1 cellular context compared by ENCODE assay signal in the genomic region with DNA sequence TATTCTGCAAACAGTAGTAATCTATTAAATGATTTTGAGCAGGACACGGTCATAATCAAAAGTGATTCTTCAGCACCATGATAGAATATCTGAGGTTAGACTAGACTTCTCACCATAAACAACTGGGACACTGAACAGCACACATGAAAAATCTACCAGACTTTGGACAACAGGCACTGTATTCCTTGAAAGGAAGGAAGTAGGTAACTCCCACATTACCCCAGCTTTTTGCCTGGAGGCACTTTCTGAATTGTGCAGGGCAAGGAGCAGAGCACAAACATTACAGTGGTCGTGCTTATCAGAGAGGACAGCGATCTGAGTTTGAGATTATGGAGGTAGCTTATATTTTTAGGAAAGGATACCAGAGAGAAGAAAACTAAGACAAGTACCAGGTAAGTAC.
TF ChIP-seq lines count a peak whose summit lies in the region.

No MANE protein-coding gene starts in this region.

TF ChIP-seq in K562, 482 proteins besides CTCF, POLR2A, EP300 and RAD21:
- TF ChIP-seq MTA3 (IDR thresholded peaks at IDR 0.05; ENCODE audit: borderline replicate concordance) (no peak), CBFB (CRISPR knock-in tag; IDR thresholded peaks at IDR 0.05) (no peak), ZEB2 (IDR thresholded peaks at IDR 0.05) (no peak), GABPA (tag; conservative IDR thresholded peaks at IDR 0.05; ENCODE audit: low read depth) (0 out of 2 replicates have a peak, but pooled peaks have one; percentile 15), ARHGAP35 (IDR thresholded peaks at IDR 0.05; ENCODE audit: partially characterized antibody) (no peak), SRSF1 (IDR thresholded peaks at IDR 0.05; ENCODE audit: low read depth, low read length) (no peak), MXI1 (IDR thresholded peaks at IDR 0.05; ENCODE audit: low read depth, low read length) (no peak), HDAC2 (IDR thresholded peaks at IDR 0.05) (no peak), CCNT2 (IDR thresholded peaks at IDR 0.05; ENCODE audit: borderline replicate concordance, extremely low read depth, insufficient read length, low read depth, low read length) (no peak), SPI1 (IDR thresholded peaks at IDR 0.05; ENCODE audit: borderline replicate concordance, low read depth, low read length) (0 out of 2 replicates have a peak, but pooled peaks have one; percentile 3), RBM14 (IDR thresholded peaks at IDR 0.05; ENCODE audit: borderline replicate concordance, insufficient read depth, low read depth, low read length) (no peak), POLR3G (IDR thresholded peaks at IDR 0.05; ENCODE audit: extremely low read depth, insufficient read length, insufficient replicate concordance) (no peak)
- TF ChIP-seq, protein P1, sequence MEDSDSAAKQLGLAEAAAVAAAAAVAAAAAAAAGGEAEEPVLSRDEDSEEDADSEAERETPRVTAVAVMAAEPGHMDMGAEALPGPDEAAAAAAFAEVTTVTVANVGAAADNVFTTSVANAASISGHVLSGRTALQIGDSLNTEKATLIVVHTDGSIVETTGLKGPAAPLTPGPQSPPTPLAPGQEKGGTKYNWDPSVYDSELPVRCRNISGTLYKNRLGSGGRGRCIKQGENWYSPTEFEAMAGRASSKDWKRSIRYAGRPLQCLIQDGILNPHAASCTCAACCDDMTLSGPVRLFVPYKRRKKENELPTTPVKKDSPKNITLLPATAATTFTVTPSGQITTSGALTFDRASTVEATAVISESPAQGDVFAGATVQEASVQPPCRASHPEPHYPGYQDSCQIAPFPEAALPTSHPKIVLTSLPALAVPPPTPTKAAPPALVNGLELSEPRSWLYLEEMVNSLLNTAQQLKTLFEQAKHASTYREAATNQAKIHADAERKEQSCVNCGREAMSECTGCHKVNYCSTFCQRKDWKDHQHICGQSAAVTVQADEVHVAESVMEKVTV (CRISPR knock-in tag; IDR thresholded peaks at IDR 0.05), result no peak
- TF ChIP-seq, protein P2, sequence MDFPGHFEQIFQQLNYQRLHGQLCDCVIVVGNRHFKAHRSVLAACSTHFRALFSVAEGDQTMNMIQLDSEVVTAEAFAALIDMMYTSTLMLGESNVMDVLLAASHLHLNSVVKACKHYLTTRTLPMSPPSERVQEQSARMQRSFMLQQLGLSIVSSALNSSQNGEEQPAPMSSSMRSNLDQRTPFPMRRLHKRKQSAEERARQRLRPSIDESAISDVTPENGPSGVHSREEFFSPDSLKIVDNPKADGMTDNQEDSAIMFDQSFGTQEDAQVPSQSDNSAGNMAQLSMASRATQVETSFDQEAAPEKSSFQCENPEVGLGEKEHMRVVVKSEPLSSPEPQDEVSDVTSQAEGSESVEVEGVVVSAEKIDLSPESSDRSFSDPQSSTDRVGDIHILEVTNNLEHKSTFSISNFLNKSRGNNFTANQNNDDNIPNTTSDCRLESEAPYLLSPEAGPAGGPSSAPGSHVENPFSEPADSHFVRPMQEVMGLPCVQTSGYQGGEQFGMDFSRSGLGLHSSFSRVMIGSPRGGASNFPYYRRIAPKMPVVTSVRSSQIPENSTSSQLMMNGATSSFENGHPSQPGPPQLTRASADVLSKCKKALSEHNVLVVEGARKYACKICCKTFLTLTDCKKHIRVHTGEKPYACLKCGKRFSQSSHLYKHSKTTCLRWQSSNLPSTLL (IDR thresholded peaks at IDR 0.05), result no peak
